ENCODE assay signal across 13 cellular contexts in genomic region chr1:147771216-147772125, GRCh38. TPM values are rescaled to one million over a fixed set of nuclear protein-coding genes. Genes with fewer than 3 reads are reported as not detected.
DNase-seq lines count a peak whose midpoint lies in the region; ATAC-seq, FAIRE-seq and TF ChIP-seq lines count a peak whose summit lies in the region.
"Had no signal": no experiment of that assay in that cellular context is flagged by ENCODE, and none has a peak within 500 bp of the region (broad histone marks: within the 10 kb centered on the region; RNA-seq: fewer than 3 reads in every experiment).

No MANE protein-coding gene starts in this region.

- H3K36me3 Mint-ChIP-seq in naive thymus-derived CD8-positive, alpha-beta T cell: no peaks in the 10 kb centered on the region

- H3K27me3 Mint-ChIP-seq in naive thymus-derived CD8-positive, alpha-beta T cell: peaks cover 10 to 31% (median 23%) of the 10 kb centered on the region in 5 donors

- H2BK120ac ChIP-seq in IMR-90 (ENCODE audit: low read depth, low read length) (no peak overlapping the region), mesenchymal stem cell (ENCODE audit: low read depth, low read length) (no peak overlapping the region)

- H2AFZ ChIP-seq in IMR-90 (replicated peaks; ENCODE audit: low read length, poor library complexity) (no peak overlapping the region), endothelial cell of umbilical vein (ENCODE audit: low read depth, low read length) (peak overlapping the region; percentile 11), mesenchymal stem cell (ENCODE audit: low read depth, low read length) (no peak overlapping the region)

- dilution Hi-C loops in IMR-90 (cut with HindIII; ENCODE audit: low sequenced_read_pairs, unreplicated experiment): no loop called here
- dilution Hi-C loops in endothelial cell of umbilical vein (cut with MboI; ENCODE audit: extremely low pct_ligation_motif_present, low sequenced_read_pairs): no loop called here

- H2BK5ac ChIP-seq in IMR-90 (ENCODE audit: low read depth, low read length, poor library complexity, severe bottlenecking): no peak overlapping the region
- no peak overlapping the region for H2BK5ac ChIP-seq in mesenchymal stem cell (ENCODE audit: low read depth, low read length, poor library complexity, severe bottlenecking)

- no peak overlapping the region for H3K56ac ChIP-seq in IMR-90 (ENCODE audit: extremely low read depth, insufficient read depth, low read length)

- H3K4me3 Mint-ChIP-seq in naive thymus-derived CD8-positive, alpha-beta T cell: no peak overlapping the region
- H3K4me3 Mint-ChIP-seq: activated CD4-positive, alpha-beta T cell treated with anti-CD3 and anti-CD28 coated beads, Interleukin-2, amount 10 ng/mL, durations not matched to agents 24 days and 14 days had no signal

- H2AK5ac ChIP-seq in IMR-90 (ENCODE audit: low read depth, low read length): no peak overlapping the region
- H2AK5ac ChIP-seq in mesenchymal stem cell (ENCODE audit: low read length, severe bottlenecking): no peak overlapping the region

- no peak overlapping the region for H3K4ac ChIP-seq in IMR-90 (ENCODE audit: low read depth, low read length)
- no peak overlapping the region for H3K4ac ChIP-seq in mesenchymal stem cell (ENCODE audit: low read depth in 1 of 2, low read length in 2 of 2)

- H3K4me1 Mint-ChIP-seq in naive thymus-derived CD8-positive, alpha-beta T cell: peaks cover 0 to 10% (median 3%) of the 10 kb centered on the region in 4 donors

- no peak overlapping the region for H4K91ac ChIP-seq in IMR-90 (ENCODE audit: insufficient read depth, low read depth, low read length)
- H4K91ac ChIP-seq in mesenchymal stem cell (ENCODE audit: low read length): no peak overlapping the region

- TF ChIP-seq CTCF in BE2C (IDR thresholded peaks at IDR 0.05; ENCODE audit: low read depth, low read length): no peak
- TF ChIP-seq CTCF in IMR-90 (conservative IDR thresholded peaks at IDR 0.05; ENCODE audit: low read depth, low read length): no peak
- TF ChIP-seq CTCF in endothelial cell of umbilical vein (IDR thresholded peaks at IDR 0.05; ENCODE audit: extremely low read depth in 1 of 2, insufficient read depth in 1 of 2, low read depth in 1 of 2, low read length in 2 of 2): no peak

- no peak for FAIRE-seq in endothelial cell of umbilical vein (lab: Jason Lieb, UNC)
- FAIRE-seq: frontal cortex had no signal

- H3K79me1 ChIP-seq in IMR-90 (ENCODE audit: low read depth in 1 of 2, low read length in 2 of 2): no peaks in the 10 kb centered on the region
- H3K79me1 ChIP-seq in mesenchymal stem cell (replicated peaks; ENCODE audit: low read length, poor library complexity, severe bottlenecking): no peaks in the 10 kb centered on the region

- H3K9me3 ChIP-seq in BE2C (no peaks in the 10 kb centered on the region), IMR-90 (ENCODE audit: control insufficient read depth, insufficient read depth, low read length) (no peaks in the 10 kb centered on the region), endothelial cell of umbilical vein (replicated peaks; ENCODE audit: control insufficient read depth, insufficient read depth, low read length) (no peaks in the 10 kb centered on the region), mesenchymal stem cell (ENCODE audit: control insufficient read depth, low read length) (no peaks in the 10 kb centered on the region)

- H3K79me2 ChIP-seq in endothelial cell of umbilical vein (ENCODE audit: control insufficient read depth, insufficient read depth, low read length): no peaks in the 10 kb centered on the region

- TF ChIP-seq POLR2A in IMR-90 (IDR thresholded peaks at IDR 0.05; ENCODE audit: low read depth, low read length): no peak
- no peak for TF ChIP-seq POLR2A in endothelial cell of umbilical vein (IDR thresholded peaks at IDR 0.05; ENCODE audit: low read depth, low read length)

- no CpG with 5 or more reads among the region's 10 CpGs for WGBS in IMR-90 (ENCODE audit: extremely low coverage in 2 of 2, insufficient read length in 1 of 2), 2 experiments
- WGBS in mesenchymal stem cell: 64% methylated on average over 8 of the region's 10 CpGs

- H3K9ac ChIP-seq in IMR-90 (ENCODE audit: low read depth, low read length) (no peak overlapping the region), endothelial cell of umbilical vein (replicated peaks; ENCODE audit: extremely low read depth, insufficient read depth, low read length) (no peak overlapping the region), mesenchymal stem cell (ENCODE audit: low read length) (peak overlapping the region; percentile 4)

- BruUV-seq in IMR-90 (replicated peaks; lab: Mats Ljungman, UMichigan) (no TSS peak), endothelial cell of umbilical vein (replicated peaks; lab: Mats Ljungman, UMichigan) (no TSS peak)

- H3K27ac ChIP-seq in IMR-90 (ENCODE audit: insufficient read depth, low read length) (no peak overlapping the region), endothelial cell of umbilical vein (ENCODE audit: insufficient read depth, low read depth, low read length) (no peak overlapping the region), mesenchymal stem cell (ENCODE audit: low read length, poor library complexity, severe bottlenecking) (no peak overlapping the region)

- peak overlapping the region in 1 of 10 donors; percentile 54 for H3K27ac Mint-ChIP-seq in naive thymus-derived CD8-positive, alpha-beta T cell
- H3K27ac Mint-ChIP-seq: activated CD4-positive, alpha-beta T cell treated with anti-CD3 and anti-CD28 coated beads, Interleukin-2, amount 10 ng/mL, durations not matched to agents 24 days and 14 days had no signal

- DNase-seq in BE2C: peak; percentile 76
- DNase-seq in IMR-90: peak; percentile 5
- DNase-seq in endothelial cell of umbilical vein (ENCODE audit: low read depth, low spot score): no peak
- no peak for DNase-seq in mesenchymal stem cell
- no peak for DNase-seq in DMS79 treated with DMSO at 0.1 percent for 48 hours (lab: John Stamatoyannopoulos, UW)
- DNase-seq in naive thymus-derived CD8-positive, alpha-beta T cell: no peak
- DNase-seq: activated CD4-positive, alpha-beta T cell treated with anti-CD3 and anti-CD28 coated beads, Interleukin-2, amount 10 ng/mL, durations not matched to agents 24 days and 14 days; NCI-H1105 treated with DMSO at 0.1 percent for 48 hours; RPMI8226; trophoblast cell had no signal

- H3K9me1 ChIP-seq in IMR-90 (ENCODE audit: insufficient read depth, low read length): no peaks in the 10 kb centered on the region
- no peaks in the 10 kb centered on the region for H3K9me1 ChIP-seq in endothelial cell of umbilical vein (replicated peaks; ENCODE audit: control insufficient read depth, extremely low read depth, insufficient read depth, low read length)

- H3K4me3 ChIP-seq in BE2C (ENCODE audit: low read depth, low read length) (no peak overlapping the region), IMR-90 (ENCODE audit: insufficient read depth, low read depth, low read length) (no peak overlapping the region), endothelial cell of umbilical vein (replicated peaks in 1 of 3; ENCODE audit: insufficient read depth in 1 of 3, low read depth in 1 of 3, low read length in 3 of 3) (no peak overlapping the region), mesenchymal stem cell (ENCODE audit: insufficient read depth in 1 of 2, low read depth in 1 of 2, low read length in 2 of 2) (peak overlapping the region in 1 of 2 experiments; percentile 52)

- CTCF ChIA-PET in IMR-90 (lab: Yijun Ruan, JAX) (no interaction called here), endothelial cell of umbilical vein (lab: Charles Lee) (interaction anchor here (0.9 to 1.2 kb wide), 3 partner anchors 9 to 121 kb away, joined by 3 to 8 read pairs (median 3); no protein-coding TSS in a partner anchor)

- no peak overlapping the region for H2BK12ac ChIP-seq in mesenchymal stem cell (ENCODE audit: low read length in 2 of 2)

- H4K5ac ChIP-seq in IMR-90 (ENCODE audit: low read depth, low read length): no peak overlapping the region

- ATAC-seq in IMR-90 (ENCODE audit: low read depth) (no peak), HG03159 (IDR thresholded peaks at IDR 0.05; ENCODE audit: unreplicated experiment) (no peak), GM18858 (IDR thresholded peaks at IDR 0.05; ENCODE audit: unreplicated experiment) (no peak)
- ATAC-seq in naive thymus-derived CD8-positive, alpha-beta T cell: no peak

- H3K4me1 ChIP-seq in BE2C (peaks cover 7% of the 10 kb centered on the region; the same call in 1 of the 2 replicates), IMR-90 (ENCODE audit: control insufficient read depth, insufficient read depth, low read length) (no peaks in the 10 kb centered on the region), endothelial cell of umbilical vein (ENCODE audit: control insufficient read depth, extremely low read depth, insufficient read depth, low read length) (peaks cover 14% of the 10 kb centered on the region), mesenchymal stem cell (ENCODE audit: control insufficient read depth, insufficient read depth, low read depth, low read length) (peaks cover 1% of the 10 kb centered on the region)

- intact Hi-C loops in IMR-90 (cut with micrococcal nuclease): no loop called here
- intact Hi-C loops in endothelial cell of umbilical vein (cut with micrococcal nuclease): no loop called here

- POLR2A ChIA-PET in IMR-90 (lab: Charles Lee; ENCODE audit: unreplicated experiment): no interaction called here
- POLR2A ChIA-PET in endothelial cell of umbilical vein (lab: Charles Lee): no interaction called here
- POLR2A ChIA-PET in naive thymus-derived CD8-positive, alpha-beta T cell (lab: Charles Lee): no interaction called here

- in situ Hi-C loops in IMR-90 (cut with MboI; ENCODE audit: low sequenced_read_pairs): no loop called here

- H3K23ac ChIP-seq in IMR-90 (ENCODE audit: low read depth, low read length) (no peak overlapping the region), mesenchymal stem cell (ENCODE audit: low read length in 2 of 2) (peak overlapping the region in 1 of 2 experiments; percentile 50)

- H3K36me3 ChIP-seq in BE2C: no peaks in the 10 kb centered on the region
- H3K36me3 ChIP-seq in IMR-90 (ENCODE audit: control insufficient read depth, insufficient read depth, low read length): no peaks in the 10 kb centered on the region
- H3K36me3 ChIP-seq in endothelial cell of umbilical vein (ENCODE audit: control insufficient read depth in 2 of 2, extremely low read depth in 1 of 2, insufficient read depth in 2 of 2, low read length in 2 of 2): no peaks in the 10 kb centered on the region
- H3K36me3 ChIP-seq in mesenchymal stem cell (ENCODE audit: control insufficient read depth in 1 of 2, insufficient read depth in 2 of 2, low read depth in 1 of 2, low read length in 2 of 2): no peaks in the 10 kb centered on the region

- H3K27me3 ChIP-seq in BE2C (peaks cover 10% of the 10 kb centered on the region), IMR-90 (ENCODE audit: control insufficient read depth, insufficient read depth, low read length) (peaks cover 1% of the 10 kb centered on the region; the same call in 1 of the 2 replicates), endothelial cell of umbilical vein (ENCODE audit: control insufficient read depth in 2 of 2, insufficient read depth in 2 of 2, low read length in 2 of 2) (peaks cover 36 to 37% of the 10 kb centered on the region in 2 experiments), mesenchymal stem cell (ENCODE audit: control insufficient read depth in 1 of 2, insufficient read depth in 1 of 2, low read length in 2 of 2) (peaks cover 34 to 43% of the 10 kb centered on the region in 2 experiments)

- TF ChIP-seq RAD21 in IMR-90 (IDR thresholded peaks at IDR 0.05; ENCODE audit: low read length): no peak

- H3K14ac ChIP-seq in IMR-90 (replicated peaks; ENCODE audit: low read depth, low read length) (no peak overlapping the region), mesenchymal stem cell (ENCODE audit: low read length in 2 of 2) (peak overlapping the region in 1 of 2 experiments; percentile 41)

- no peak overlapping the region for H2AK9ac ChIP-seq in IMR-90 (replicated peaks; ENCODE audit: low read depth, low read length, poor library complexity)

- H3K4me2 ChIP-seq in IMR-90 (ENCODE audit: low read depth, low read length) (no peak overlapping the region), endothelial cell of umbilical vein (ENCODE audit: insufficient read depth, low read length) (no peak overlapping the region), mesenchymal stem cell (ENCODE audit: low read length, poor library complexity, severe bottlenecking) (no peak overlapping the region)

- no peak overlapping the region for H3K18ac ChIP-seq in IMR-90 (ENCODE audit: low read depth, low read length)
- H3K18ac ChIP-seq in mesenchymal stem cell (ENCODE audit: low read depth in 1 of 2, low read length in 2 of 2): no peak overlapping the region

- H4K20me1 ChIP-seq in IMR-90 (ENCODE audit: insufficient read depth, low read length): no peaks in the 10 kb centered on the region
- no peaks in the 10 kb centered on the region for H4K20me1 ChIP-seq in endothelial cell of umbilical vein (replicated peaks; ENCODE audit: control insufficient read depth, extremely low read depth, insufficient read depth, low read length)

- H2BK15ac ChIP-seq in IMR-90 (ENCODE audit: low read depth, low read length): no peak overlapping the region
- H2BK15ac ChIP-seq in mesenchymal stem cell (ENCODE audit: low read depth, poor library complexity, severe bottlenecking): no peak overlapping the region

- H3K9me3 Mint-ChIP-seq in naive thymus-derived CD8-positive, alpha-beta T cell: peaks cover 0 to 2% (median 0%) of the 10 kb centered on the region in 9 donors
- H3K9me3 Mint-ChIP-seq: activated CD4-positive, alpha-beta T cell treated with anti-CD3 and anti-CD28 coated beads, Interleukin-2, amount 10 ng/mL, durations not matched to agents 24 days and 14 days had no signal

- H2BK20ac ChIP-seq in IMR-90 (ENCODE audit: low read depth, low read length): no peak overlapping the region

- H4K8ac ChIP-seq in IMR-90 (ENCODE audit: low read depth in 2 of 2, low read length in 2 of 2): no peak overlapping the region
- no peak overlapping the region for H4K8ac ChIP-seq in mesenchymal stem cell (ENCODE audit: low read length)

RNA-seq across cellular contexts. Expression of gene GJA5, which starts 11.1 kb away (rescaled TPM):
- polyA plus RNA-seq in BE2C (2012; ENCODE audit: insufficient read depth, insufficient read length, low read depth): 1.8 TPM
- not detected in 2 replicates for total RNA-seq in IMR-90 (2012; rRNA removed)
- polyA plus RNA-seq in IMR-90 (2012; rRNA removed): 0.07 TPM in 1 of 2 replicates, not detected in the other
- 0.02 TPM in 2 replicates for polyA plus RNA-seq in IMR-90 (2012; cell fraction: cytosol; rRNA removed)
- 0.01 TPM in 1 of 2 replicates, not detected in the other for polyA plus RNA-seq in IMR-90 (2012; cell fraction: nucleus; rRNA removed; ENCODE audit: low replicate concordance)
- 0.55 and 3.2 TPM in 2 replicates for total RNA-seq in endothelial cell of umbilical vein
- 5.9 and 6.2 TPM in 2 replicates for polyA plus RNA-seq in endothelial cell of umbilical vein
- polyA plus RNA-seq in endothelial cell of umbilical vein (2011; cell fraction: cytosol; rRNA removed): 2.5 and 3.2 TPM in 2 replicates
- 2.6 TPM in 2 replicates for polyA plus RNA-seq in endothelial cell of umbilical vein (2011; cell fraction: nucleus; rRNA removed)
- 0.23 and 0.33 TPM in 2 replicates for polyA plus RNA-seq in endothelial cell of umbilical vein (2012)
- 11.3 and 17.4 TPM in 2 replicates for polyA minus RNA-seq in endothelial cell of umbilical vein
- not detected for polyA minus RNA-seq in endothelial cell of umbilical vein (2011; cell fraction: cytosol; rRNA and poly(A)+ RNA removed)
- polyA minus RNA-seq in endothelial cell of umbilical vein (2011; cell fraction: nucleus; rRNA and poly(A)+ RNA removed): 1.6 and 1.7 TPM in 2 replicates
- polyA plus RNA-seq in mesenchymal stem cell (2013, experiment 1 of 2): 0.06 TPM
- polyA plus RNA-seq in mesenchymal stem cell (2013, experiment 2 of 2): 0.05 TPM
- not detected for total RNA-seq in naive thymus-derived CD8-positive, alpha-beta T cell
- polyA plus RNA-seq in naive thymus-derived CD8-positive, alpha-beta T cell: not detected
- total RNA-seq: activated CD4-positive, alpha-beta T cell treated with anti-CD3 and anti-CD28 coated beads, Interleukin-2, amount 10 ng/mL, durations not matched to agents 24 days and 14 days had no signal

Comparison
In these comparisons a context has a peak if more than half of its experiments do, and no peak if none do; other contexts are left out.
1. DNase-seq: peak in BE2C (single experiment) and IMR-90 (single experiment); none in endothelial cell of umbilical vein (single experiment), mesenchymal stem cell (single experiment), DMS79 treated with DMSO at 0.1 percent for 48 hours (single experiment) and naive thymus-derived CD8-positive, alpha-beta T cell (0 of 10).